8 cellular contexts compared by ENCODE assay signal in the genomic region with DNA sequence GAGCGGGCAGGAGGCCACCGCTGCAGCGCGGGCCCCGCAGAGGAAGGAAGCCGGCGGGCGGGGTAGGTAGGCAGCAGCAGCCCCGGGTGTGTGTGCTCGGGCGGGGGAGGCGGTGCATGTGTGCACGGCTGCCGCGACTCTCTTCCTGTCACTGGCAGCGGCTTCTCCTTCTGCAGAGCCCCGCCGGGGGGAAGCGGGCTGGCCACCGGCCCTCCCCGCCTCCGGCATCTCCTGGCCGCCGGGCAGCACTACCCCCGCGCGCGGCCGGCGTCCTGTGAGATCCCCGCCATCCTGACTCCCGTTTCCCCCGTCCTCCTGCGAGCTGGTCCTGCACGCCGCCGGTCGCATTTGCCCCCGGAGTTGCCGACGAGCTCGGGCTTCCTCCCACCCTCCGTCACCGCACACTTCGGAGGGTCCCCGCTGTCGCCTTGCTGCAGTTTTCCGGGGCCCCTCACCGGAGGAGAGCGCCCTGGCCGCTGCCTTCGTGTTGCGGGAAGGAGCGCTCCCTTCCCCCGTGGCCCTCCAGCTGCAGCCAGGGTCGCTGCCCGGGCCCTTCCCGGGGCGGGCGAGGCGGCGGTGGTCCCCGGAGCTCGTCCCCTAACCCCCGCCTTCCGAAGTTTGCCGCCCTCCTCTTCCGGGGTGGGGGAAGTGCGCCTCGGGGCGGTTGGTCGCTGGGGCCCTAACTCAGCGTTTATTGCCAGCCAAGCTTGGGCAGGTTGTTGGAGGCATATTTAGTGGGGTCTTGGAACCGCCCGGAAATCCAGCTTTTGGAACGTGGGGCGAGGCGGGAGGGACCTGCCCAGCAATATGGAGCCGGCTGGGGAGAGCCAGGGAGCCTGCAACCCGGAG. TPM values are rescaled to one million over a fixed set of nuclear protein-coding genes. Genes with fewer than 3 reads are reported as not detected.
DNase-seq lines count a peak whose midpoint lies in the region; ATAC-seq and TF ChIP-seq lines count a peak whose summit lies in the region.

No MANE protein-coding gene starts in this region.

- peaks cover 17% of the 10 kb centered on the region for H3K36me3 Mint-ChIP-seq in brain

- TF ChIP-seq POLR2A in GM15510 (IDR thresholded peaks at IDR 0.05; ENCODE audit: borderline replicate concordance, extremely low read depth, insufficient read length) = peak; percentile 45

- H3K4me3 Mint-ChIP-seq in brain = peak overlapping the region; percentile 87 to 95 (median 93)

- DNase-seq in NCI-H1092 treated with DMSO at 0.1 percent for 48 hours (lab: John Stamatoyannopoulos, UW) = peak; percentile 66
- peak; percentile 72 for DNase-seq in UCSD-AML1 (lab: John Stamatoyannopoulos, UW; ENCODE audit: unreplicated experiment)
- peak; percentile 77 for DNase-seq in kidney glomerular epithelial cell (lab: John Stamatoyannopoulos, UW)
- peak; percentile 69 for DNase-seq in stimulated activated CD4-positive, alpha-beta T cell treated with anti-CD3 and anti-CD28 coated beads, Interleukin-2, amount 100 ng/mL, for 4 hours (ENCODE audit: low read depth)
- DNase-seq in putamen (ENCODE audit: low spot score) = no peak

- H3K27ac Mint-ChIP-seq in brain = peak overlapping the region; percentile 85 to 97 (median 91)

- TF ChIP-seq CTCF in brain (conservative IDR thresholded peaks at IDR 0.05) = no peak

- H3K4me1 Mint-ChIP-seq in brain = peaks cover 48% of the 10 kb centered on the region

- ATAC-seq in HG02623 (IDR thresholded peaks at IDR 0.05; ENCODE audit: unreplicated experiment) = peak; percentile 40

- peaks cover 3% of the 10 kb centered on the region for H3K27me3 Mint-ChIP-seq in brain

- peaks cover 9 to 13% (median 12%) of the 10 kb centered on the region in 5 experiments for H3K9me3 Mint-ChIP-seq in brain

RNA-seq across cellular contexts. Expression of gene PIK3R1, which starts 0.6 kb away (rescaled TPM):
- 11.9 TPM for polyA plus RNA-seq in brain (ENCODE audit: insufficient read depth, low read depth, low replicate concordance)
